8 cellular contexts compared by ENCODE assay signal in the genomic region with DNA sequence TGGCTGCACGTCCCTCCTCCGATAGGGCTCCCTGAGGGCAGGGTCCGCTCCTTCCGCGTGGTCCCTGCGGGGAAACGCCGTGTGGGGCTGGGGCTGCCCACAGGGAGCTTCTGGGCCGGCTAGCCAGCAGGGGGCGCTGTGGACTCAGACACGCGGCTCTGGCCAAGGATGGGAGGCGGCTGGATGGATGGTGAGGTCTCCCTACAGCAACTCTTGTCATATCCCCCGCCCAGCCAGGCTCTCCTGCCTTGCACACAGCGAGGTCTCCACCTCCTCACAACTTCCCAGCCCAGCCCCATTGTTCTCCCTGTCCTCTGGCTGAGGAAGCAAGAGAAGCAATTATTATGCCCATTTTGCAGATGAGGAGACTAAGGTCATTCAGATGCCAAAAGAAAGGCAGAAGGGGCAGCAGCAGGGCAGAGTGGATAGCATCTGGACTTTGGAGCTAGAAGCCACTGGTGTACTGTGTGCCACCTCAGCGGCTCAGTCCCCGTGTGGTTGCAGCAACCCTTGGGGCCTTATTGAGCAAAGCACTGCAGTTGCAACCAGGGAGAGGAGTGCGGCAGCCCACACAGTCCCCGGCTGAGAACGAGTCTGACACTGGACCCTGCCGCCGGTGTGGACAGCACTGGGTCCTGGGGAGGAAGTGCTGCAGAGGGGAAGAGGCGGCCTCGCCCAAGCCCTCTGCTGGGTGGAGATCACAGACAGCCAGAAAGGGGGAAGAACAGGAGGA.
A peak's percentile ranks its signal among the peaks of the same experiment; 100 is the strongest.
DNase-seq lines count a peak whose midpoint lies in the region; ATAC-seq and TF ChIP-seq lines count a peak whose summit lies in the region.

No MANE protein-coding gene starts in this region.

- H3K27ac Mint-ChIP-seq in activated CD4-positive, alpha-beta T cell treated with anti-CD3 and anti-CD28 coated beads, Interleukin-2, amount 10 ng/mL, durations not matched to agents 7 days and 5 days, result peak overlapping the region; percentile 97
- peak overlapping the region; percentile 78 for H3K27ac Mint-ChIP-seq in stimulated activated naive B cell treated with anti-CD40 and anti-IgM and Interleukin-4, amounts not matched to agents 10 μg/mL and 1 μg/mL and 100 μg/mL, for 72 hours

- H3K9me3 ChIP-seq in mucosa of rectum (ENCODE audit: control insufficient read depth in 2 of 2, low read length in 2 of 2), result no peaks in the 10 kb centered on the region

- peak in 40 of 56 donors; percentile 7 to 47 (median 28) for TF ChIP-seq CTCF in dorsolateral prefrontal cortex (IDR thresholded peaks at IDR 0.05 in 54 of 56, conservative IDR thresholded peaks at IDR 0.05 in 2 of 56; ENCODE audit: low read depth in 1 of 56, partially characterized antibody in 56 of 56)

- peak overlapping the region in 1 of 2 donors; percentile 14 for H3K9ac ChIP-seq in mucosa of rectum (ENCODE audit: low read depth in 1 of 2, low read length in 2 of 2)

- peaks cover 40 to 42% of the 10 kb centered on the region in 2 donors for H3K4me1 ChIP-seq in mucosa of rectum (ENCODE audit: control insufficient read depth in 2 of 2, insufficient read depth in 2 of 2, low read length in 2 of 2)

- CTCF ChIA-PET in activated CD4-positive, alpha-beta T cell treated with anti-CD3 and anti-CD28 coated beads, Interleukin-2, amount 10 ng/mL, durations not matched to agents 7 days and 5 days (lab: Charles Lee), result interaction anchor here (0.6 to 24.4 kb wide), 20 partner anchors 9 to 547 kb away, joined by 3 to 525 read pairs (median 4); a partner anchor contains a TSS

- peaks cover 2% of the 10 kb centered on the region for H3K36me3 Mint-ChIP-seq in activated CD4-positive, alpha-beta T cell treated with anti-CD3 and anti-CD28 coated beads, Interleukin-2, amount 10 ng/mL, durations not matched to agents 7 days and 5 days (ENCODE audit: low read depth)
- H3K36me3 Mint-ChIP-seq in stimulated activated naive B cell treated with anti-CD40 and anti-IgM and Interleukin-4, amounts not matched to agents 10 μg/mL and 1 μg/mL and 100 μg/mL, for 72 hours, result no peaks in the 10 kb centered on the region

- H3K4me3 ChIP-seq in dorsolateral prefrontal cortex (no peak overlapping the region), mucosa of rectum (ENCODE audit: low read length in 2 of 2) (peak overlapping the region in 1 of 2 donors; percentile 5)

- DNase-seq in EL (peak; percentile 34), M059J (ENCODE audit: low read depth) (peak; percentile 20), dorsolateral prefrontal cortex (peak in 1 of 10 donors; percentile 52)
- peak; percentile 90 for DNase-seq in activated CD4-positive, alpha-beta T cell treated with anti-CD3 and anti-CD28 coated beads, Interleukin-2, amount 10 ng/mL, durations not matched to agents 7 days and 5 days
- peak; percentile 51 for DNase-seq in stimulated activated naive B cell treated with anti-CD40 and anti-IgM and Interleukin-4, amounts not matched to agents 10 μg/mL and 1 μg/mL and 100 μg/mL, for 72 hours

- no peak overlapping the region for H3K4me3 Mint-ChIP-seq in activated CD4-positive, alpha-beta T cell treated with anti-CD3 and anti-CD28 coated beads, Interleukin-2, amount 10 ng/mL, durations not matched to agents 7 days and 5 days
- H3K4me3 Mint-ChIP-seq in stimulated activated naive B cell treated with anti-CD40 and anti-IgM and Interleukin-4, amounts not matched to agents 10 μg/mL and 1 μg/mL and 100 μg/mL, for 72 hours, result no peak overlapping the region

- peak in 1 of 2 donors; percentile 32 for ATAC-seq in stimulated activated naive B cell treated with anti-CD40 and anti-IgM and Interleukin-4, amounts not matched to agents 10 μg/mL and 1 μg/mL and 100 μg/mL, for 72 hours (replicated peaks)
- ATAC-seq in HG02610 (IDR thresholded peaks at IDR 0.05; ENCODE audit: unreplicated experiment) (no peak), GM21526 (IDR thresholded peaks at IDR 0.05; ENCODE audit: low FRiP score, unreplicated experiment) (no peak)

- no peaks in the 10 kb centered on the region for H3K27me3 Mint-ChIP-seq in activated CD4-positive, alpha-beta T cell treated with anti-CD3 and anti-CD28 coated beads, Interleukin-2, amount 10 ng/mL, durations not matched to agents 7 days and 5 days
- H3K27me3 Mint-ChIP-seq in stimulated activated naive B cell treated with anti-CD40 and anti-IgM and Interleukin-4, amounts not matched to agents 10 μg/mL and 1 μg/mL and 100 μg/mL, for 72 hours, result no peaks in the 10 kb centered on the region

- peaks cover under 1% of the 10 kb centered on the region for H3K9me3 Mint-ChIP-seq in activated CD4-positive, alpha-beta T cell treated with anti-CD3 and anti-CD28 coated beads, Interleukin-2, amount 10 ng/mL, durations not matched to agents 7 days and 5 days
- H3K9me3 Mint-ChIP-seq in stimulated activated naive B cell treated with anti-CD40 and anti-IgM and Interleukin-4, amounts not matched to agents 10 μg/mL and 1 μg/mL and 100 μg/mL, for 72 hours, result no peaks in the 10 kb centered on the region

- POLR2A ChIA-PET in activated CD4-positive, alpha-beta T cell treated with anti-CD3 and anti-CD28 coated beads, Interleukin-2, amount 10 ng/mL, durations not matched to agents 7 days and 5 days (lab: Charles Lee), result no interaction called here

- H3K4me1 Mint-ChIP-seq in activated CD4-positive, alpha-beta T cell treated with anti-CD3 and anti-CD28 coated beads, Interleukin-2, amount 10 ng/mL, durations not matched to agents 7 days and 5 days, result peaks cover 82% of the 10 kb centered on the region
- peaks cover 54 to 79% of the 10 kb centered on the region in 2 donors for H3K4me1 Mint-ChIP-seq in stimulated activated naive B cell treated with anti-CD40 and anti-IgM and Interleukin-4, amounts not matched to agents 10 μg/mL and 1 μg/mL and 100 μg/mL, for 72 hours

- H3K27me3 ChIP-seq in dorsolateral prefrontal cortex (no peaks in the 10 kb centered on the region), mucosa of rectum (ENCODE audit: control insufficient read depth in 2 of 2, insufficient read depth in 2 of 2, low read length in 2 of 2) (no peaks in the 10 kb centered on the region)

- H3K27ac ChIP-seq in dorsolateral prefrontal cortex, result peak overlapping the region in 12 of 59 donors; percentile 2 to 75 (median 47)
- H3K27ac ChIP-seq in mucosa of rectum (ENCODE audit: low read depth in 2 of 2, low read length in 2 of 2), result peak overlapping the region; percentile 49 to 83

- intact Hi-C loops in dorsolateral prefrontal cortex (cut with DNase I), result no loop called here

- H3K36me3 ChIP-seq in mucosa of rectum (ENCODE audit: control insufficient read depth in 2 of 2, insufficient read depth in 2 of 2, low read length in 2 of 2), result no peaks in the 10 kb centered on the region
